In genomic region chr1:203795382-203796222, GRCh38 we compare ENCODE assay signal across 8 cellular contexts. TPM values are rescaled to one million over a fixed set of nuclear protein-coding genes. Genes with fewer than 3 reads are reported as not detected.
DNase-seq lines count a peak whose midpoint lies in the region; ATAC-seq and TF ChIP-seq lines count a peak whose summit lies in the region.

Gene ZBED6, plus strand, starts transcription at chr1:203795623. Its CDS starts 1,900 bp downstream, at chr1:203797523.
Gene ZC3H11A, plus strand, starts transcription at chr1:203795623. Its CDS starts 21,448 bp downstream, at chr1:203817071.

- DNase-seq in Daoy (ENCODE audit: low read depth) = peak; percentile 99
- peak; percentile 98 for DNase-seq in H4 (ENCODE audit: low spot score)
- peak; percentile 98 for DNase-seq in LoVo (ENCODE audit: low spot score)
- DNase-seq in RWPE2 (ENCODE audit: low spot score) = peak; percentile 99
- peak; percentile 98 for DNase-seq in activated T-helper 2 cell treated with anti-CD3 and anti-CD28 coated beads, Interferon-gamma antibody, Interleukin-2, Interleukin-4, amounts not matched to agents 10 μg/mL and 5 μg/mL and 100 μg/mL, durations not matched to agents 14 hours and 24 hours and 36 hours (ENCODE audit: low spot score)
- peak; percentile 98 for DNase-seq in fibroblast of mammary gland (ENCODE audit: low read depth)
- DNase-seq in natural killer cell = peak; percentile 93
- DNase-seq in stimulated activated naive CD4-positive, alpha-beta T cell treated with Interleukin-2 at 50 U/mL for 16 hours (lab: John Stamatoyannopoulos, UW) = peak; percentile 99

- intact Hi-C loops in activated T-helper 2 cell treated with anti-CD3 and anti-CD28 coated beads, Interferon-gamma antibody, Interleukin-2, Interleukin-4, amounts not matched to agents 10 μg/mL and 5 μg/mL and 100 μg/mL, durations not matched to agents 14 hours and 24 hours and 36 hours (cut with micrococcal nuclease) = loop anchor here (1.0 to 10.0 kb wide), 3 partner anchors 30 to 471 kb away; partner anchors contain the start of genes LAX1 and SNRPE
- intact Hi-C loops in natural killer cell (cut with micrococcal nuclease) = loop anchor here (1.0 to 5.0 kb wide), 2 partner anchors 33 to 66 kb away; partner anchors contain the start of gene SNRPE

- TF ChIP-seq CTCF in RWPE2 (IDR thresholded peaks at IDR 0.05; ENCODE audit: poor library complexity, severe bottlenecking) (no peak), fibroblast of mammary gland (conservative IDR thresholded peaks at IDR 0.05; ENCODE audit: control insufficient read depth, insufficient read depth, low read depth, low read length) (no peak), natural killer cell (IDR thresholded peaks at IDR 0.05) (no peak)

- H3K27me3 ChIP-seq in RWPE2 (ENCODE audit: insufficient read depth, poor library complexity, severe bottlenecking) = no peaks in the 10 kb centered on the region

- H3K36me3 Mint-ChIP-seq in activated T-helper 2 cell treated with anti-CD3 and anti-CD28 coated beads, Interferon-gamma antibody, Interleukin-2, Interleukin-4, amounts not matched to agents 10 μg/mL and 5 μg/mL and 100 μg/mL, durations not matched to agents 14 hours and 24 hours and 36 hours (ENCODE audit: low read depth) = peaks cover 43% of the 10 kb centered on the region
- H3K36me3 Mint-ChIP-seq in natural killer cell = peaks cover 7% of the 10 kb centered on the region

- H3K27ac Mint-ChIP-seq in activated T-helper 2 cell treated with anti-CD3 and anti-CD28 coated beads, Interferon-gamma antibody, Interleukin-2, Interleukin-4, amounts not matched to agents 10 μg/mL and 5 μg/mL and 100 μg/mL, durations not matched to agents 14 hours and 24 hours and 36 hours = peak within 1 kb of the TSS; percentile 99
- H3K27ac Mint-ChIP-seq in natural killer cell = peak within 1 kb of the TSS; percentile 97 to 98

- peak within 1 kb of the TSS; percentile 99 for H3K4me3 Mint-ChIP-seq in activated T-helper 2 cell treated with anti-CD3 and anti-CD28 coated beads, Interferon-gamma antibody, Interleukin-2, Interleukin-4, amounts not matched to agents 10 μg/mL and 5 μg/mL and 100 μg/mL, durations not matched to agents 14 hours and 24 hours and 36 hours (ENCODE audit: low read depth)
- H3K4me3 Mint-ChIP-seq in natural killer cell = peak within 1 kb of the TSS; percentile 98

- H3K4me1 Mint-ChIP-seq in activated T-helper 2 cell treated with anti-CD3 and anti-CD28 coated beads, Interferon-gamma antibody, Interleukin-2, Interleukin-4, amounts not matched to agents 10 μg/mL and 5 μg/mL and 100 μg/mL, durations not matched to agents 14 hours and 24 hours and 36 hours (ENCODE audit: low read depth) = peaks cover 42% of the 10 kb centered on the region
- peaks cover 45 to 49% of the 10 kb centered on the region in 2 donors for H3K4me1 Mint-ChIP-seq in natural killer cell

- H3K9me3 Mint-ChIP-seq in activated T-helper 2 cell treated with anti-CD3 and anti-CD28 coated beads, Interferon-gamma antibody, Interleukin-2, Interleukin-4, amounts not matched to agents 10 μg/mL and 5 μg/mL and 100 μg/mL, durations not matched to agents 14 hours and 24 hours and 36 hours = no peaks in the 10 kb centered on the region
- no peaks in the 10 kb centered on the region for H3K9me3 Mint-ChIP-seq in natural killer cell

- peak within 1 kb of the TSS; percentile 84 for H3K4me3 ChIP-seq in RWPE2 (ENCODE audit: severe bottlenecking)
- H3K4me3 ChIP-seq in fibroblast of mammary gland (ENCODE audit: control insufficient read depth, low read depth, low read length) = peak within 1 kb of the TSS; percentile 78

- peak; percentile 97 for ATAC-seq in RWPE2 (ENCODE audit: low read depth)
- peak; percentile 96 to 99 (median 98) for ATAC-seq in natural killer cell

- no peaks in the 10 kb centered on the region for H3K9me3 ChIP-seq in RWPE2 (ENCODE audit: severe bottlenecking)

- H3K27ac ChIP-seq in RWPE2 (ENCODE audit: poor library complexity, severe bottlenecking) = peak within 1 kb of the TSS; percentile 92

- peaks cover 40% of the 10 kb centered on the region for H3K4me1 ChIP-seq in RWPE2 (ENCODE audit: insufficient read depth, poor library complexity, severe bottlenecking)

- no peaks in the 10 kb centered on the region for H3K27me3 Mint-ChIP-seq in activated T-helper 2 cell treated with anti-CD3 and anti-CD28 coated beads, Interferon-gamma antibody, Interleukin-2, Interleukin-4, amounts not matched to agents 10 μg/mL and 5 μg/mL and 100 μg/mL, durations not matched to agents 14 hours and 24 hours and 36 hours (ENCODE audit: low read depth)
- no peaks in the 10 kb centered on the region for H3K27me3 Mint-ChIP-seq in natural killer cell (ENCODE audit: low read depth in 2 of 2)

- H3K36me3 ChIP-seq in RWPE2 (ENCODE audit: low read depth) = peaks cover 43% of the 10 kb centered on the region

RNA-seq across cellular contexts. Expression of gene ZBED6, which starts in this region (rescaled TPM):
- total RNA-seq in Daoy (2014; rRNA removed; shearing (Covaris generic)) = 2.8 and 6.6 TPM in 2 replicates
- total RNA-seq in H4 (2014; rRNA removed; shearing (Covaris generic)) = 7.1 and 8.0 TPM in 2 replicates
- total RNA-seq in activated T-helper 2 cell treated with anti-CD3 and anti-CD28 coated beads, Interferon-gamma antibody, Interleukin-2, Interleukin-4, amounts not matched to agents 10 μg/mL and 5 μg/mL and 100 μg/mL, durations not matched to agents 14 hours and 24 hours and 36 hours = 21.9 and 22.2 TPM in 2 replicates
- total RNA-seq in natural killer cell = 10 to 100 TPM; 36.4 to 41.3 (median 39.8) TPM

RNA-seq across cellular contexts. Expression of gene ZC3H11A, which starts in this region (rescaled TPM):
- 54.9 and 61.3 TPM in 2 replicates for total RNA-seq in Daoy (2014; rRNA removed; shearing (Covaris generic))
- 52.5 and 69.9 TPM in 2 replicates for total RNA-seq in H4 (2014; rRNA removed; shearing (Covaris generic))
- total RNA-seq in activated T-helper 2 cell treated with anti-CD3 and anti-CD28 coated beads, Interferon-gamma antibody, Interleukin-2, Interleukin-4, amounts not matched to agents 10 μg/mL and 5 μg/mL and 100 μg/mL, durations not matched to agents 14 hours and 24 hours and 36 hours = 82.8 and 86.6 TPM in 2 replicates
- total RNA-seq in natural killer cell = 10 to 100 TPM; 71.1 to 79.9 (median 78.2) TPM

Comparison
In these comparisons a context has a peak if more than half of its experiments do, and no peak if none do; other contexts are left out.
1. Peak in every context shown above with its lines: DNase-seq, ATAC-seq, H3K4me3 ChIP-seq and H3K27ac ChIP-seq.